Comparison of ENCODE assay signal across 24 cellular contexts in the genomic region with DNA sequence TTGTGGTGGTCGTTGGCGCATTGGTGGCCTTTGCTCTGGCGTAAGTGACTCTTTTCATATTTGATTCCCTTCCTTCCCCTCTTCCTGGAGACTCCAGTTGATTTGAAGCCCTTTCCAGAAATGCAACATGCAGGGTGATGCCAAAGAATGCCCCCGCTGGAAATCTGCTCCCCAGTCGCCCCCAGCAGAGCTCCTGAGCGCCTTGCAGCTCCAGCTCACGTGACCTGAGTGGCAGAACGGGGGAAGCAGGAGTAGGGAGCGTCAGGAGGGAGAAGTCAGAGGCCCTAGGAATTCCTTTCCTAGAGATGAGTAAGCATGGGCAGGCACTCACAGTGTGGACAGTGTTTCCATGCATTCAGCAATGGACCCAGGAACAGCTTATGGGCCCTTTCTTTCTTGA.
"Had no signal": no experiment of that assay in that cellular context is flagged by ENCODE, and none has a peak within 500 bp of the region (broad histone marks: within the 10 kb centered on the region; RNA-seq: fewer than 3 reads in every experiment).

No MANE protein-coding gene starts in this region.

- H3K4me1 Mint-ChIP-seq: activated CD4-positive, alpha-beta T cell treated with anti-CD3 and anti-CD28 coated beads for 36 hours; activated CD4-positive, alpha-beta T cell treated with anti-CD3 and anti-CD28 coated beads, Interleukin-2, amount 10 ng/mL, durations not matched to agents 7 days and 5 days; activated naive CD4-positive, alpha-beta T cell treated with anti-CD3 and anti-CD28 coated beads, Interleukin-2, amount 50 U/mL, for 24 hours; activated naive CD8-positive, alpha-beta T cell treated with anti-CD3 and anti-CD28 coated beads, Interleukin-2, amount 10 ng/mL, durations not matched to agents 7 days and 5 days had no signal

- H3K9me3 Mint-ChIP-seq: activated CD4-positive, alpha-beta T cell treated with anti-CD3 and anti-CD28 coated beads, Interleukin-2, amount 10 ng/mL, durations not matched to agents 7 days and 5 days; activated naive CD4-positive, alpha-beta T cell treated with anti-CD3 and anti-CD28 coated beads, Interleukin-2, amount 50 U/mL, for 24 hours; activated naive CD8-positive, alpha-beta T cell treated with anti-CD3 and anti-CD28 coated beads, Interleukin-2, amount 10 ng/mL, durations not matched to agents 7 days and 5 days; activated T-cell treated with anti-CD3 and anti-CD28 coated beads, Interleukin-2, amount 50 U/mL, for 24 hours; activated T-helper 2 cell treated with anti-CD3 and anti-CD28 coated beads, Interferon-gamma antibody, Interleukin-2, Interleukin-4, amounts not matched to agents 10 μg/mL and 5 μg/mL and 100 μg/mL, durations not matched to agents 14 hours and 24 hours and 36 hours; T-helper 1 cell treated with Interleukin-12 subunit alpha and Interleukin-12 subunit beta and Interleukin-4 antibody, amounts not matched to agents 30 μg/mL and 1 μg/mL, for 36 hours; T-helper 2 cell treated with Interferon-gamma antibody and Interleukin-4, amounts not matched to agents 5 μg/mL and 100 μg/mL, for 36 hours had no signal

- H3K27me3 Mint-ChIP-seq: activated CD4-positive, alpha-beta T cell treated with anti-CD3 and anti-CD28 coated beads, Interleukin-2, amount 10 ng/mL, durations not matched to agents 7 days and 5 days; activated naive CD4-positive, alpha-beta T cell treated with anti-CD3 and anti-CD28 coated beads, Interleukin-2, amount 50 U/mL, for 24 hours; brain had no signal

- H3K4me3 Mint-ChIP-seq: activated CD4-positive, alpha-beta T cell treated with anti-CD3 and anti-CD28 coated beads for 36 hours; activated CD4-positive, alpha-beta T cell treated with anti-CD3 and anti-CD28 coated beads, Interleukin-2, amount 10 ng/mL, durations not matched to agents 7 days and 5 days; activated CD8-positive, alpha-beta T cell treated with anti-CD3 and anti-CD28 coated beads, Interleukin-2, amount 10 ng/mL, durations not matched to agents 7 days and 5 days; activated naive CD4-positive, alpha-beta T cell treated with anti-CD3 and anti-CD28 coated beads, Interleukin-2, amount 50 U/mL, for 24 hours; activated naive CD8-positive, alpha-beta T cell treated with anti-CD3 and anti-CD28 coated beads, Interleukin-2, amount 10 ng/mL, durations not matched to agents 7 days and 5 days; activated T-cell treated with anti-CD3 and anti-CD28 coated beads, Interleukin-2, amount 50 U/mL, for 24 hours; brain; T-helper 1 cell treated with Interleukin-12 subunit alpha and Interleukin-12 subunit beta and Interleukin-4 antibody, amounts not matched to agents 30 μg/mL and 1 μg/mL, for 36 hours; T-helper 2 cell treated with Interferon-gamma antibody and Interleukin-4, amounts not matched to agents 5 μg/mL and 100 μg/mL, for 36 hours had no signal

- DNase-seq: activated CD4-positive, alpha-beta T cell treated with anti-CD3 and anti-CD28 coated beads for 36 hours; activated CD4-positive, alpha-beta T cell treated with anti-CD3 and anti-CD28 coated beads, Interleukin-2, amount 10 ng/mL, durations not matched to agents 7 days and 5 days; activated CD4-positive, alpha-beta T cell treated with anti-CD3 and anti-CD28 coated beads, Interleukin-2, amount 50 U/mL, for 48 hours; activated CD8-positive, alpha-beta T cell treated with anti-CD3 and anti-CD28 coated beads, Interleukin-2, amount 10 ng/mL, durations not matched to agents 7 days and 5 days; activated gamma-delta T cell; activated naive CD4-positive, alpha-beta T cell treated with Interleukin-2 at 50 U/mL for 16 hours; activated naive CD8-positive, alpha-beta T cell treated with anti-CD3 and anti-CD28 coated beads, Interleukin-2, amount 10 ng/mL, durations not matched to agents 7 days and 5 days; activated T-cell treated with anti-CD3 and anti-CD28 coated beads, Interleukin-2, amount 50 U/mL, for 24 hours; amygdala; central memory CD4-positive, alpha-beta T cell; NCI-H187 treated with DMSO at 0.1 percent for 48 hours; NCI-H2081 treated with DMSO at 0.1 percent for 48 hours; NCI-H345; NCI-H524 treated with DMSO at 0.1 percent for 48 hours; SHP77 treated with DMSO at 0.1 percent for 48 hours; SK-N-SH had no signal

- H3K36me3 Mint-ChIP-seq: activated naive CD4-positive, alpha-beta T cell treated with anti-CD3 and anti-CD28 coated beads, Interleukin-2, amount 50 U/mL, for 24 hours; activated naive CD8-positive, alpha-beta T cell treated with anti-CD3 and anti-CD28 coated beads, Interleukin-2, amount 10 ng/mL, durations not matched to agents 7 days and 5 days had no signal

- H3K27ac ChIP-seq: ascending aorta, SJSA1 had no signal

- H3K4me3 ChIP-seq: ascending aorta, SJSA1 had no signal

- ATAC-seq: activated CD4-positive, alpha-beta T cell treated with anti-CD3 and anti-CD28 coated beads for 36 hours; activated CD8-positive, alpha-beta T cell treated with anti-CD3 and anti-CD28 coated beads, Interleukin-2, amount 10 ng/mL, durations not matched to agents 7 days and 5 days; Panc1 had no signal

- H3K27ac Mint-ChIP-seq: activated CD4-positive, alpha-beta T cell treated with anti-CD3 and anti-CD28 coated beads for 36 hours; activated CD4-positive, alpha-beta T cell treated with anti-CD3 and anti-CD28 coated beads, Interleukin-2, amount 10 ng/mL, durations not matched to agents 7 days and 5 days; activated CD8-positive, alpha-beta T cell treated with anti-CD3 and anti-CD28 coated beads, Interleukin-2, amount 10 ng/mL, durations not matched to agents 7 days and 5 days; activated naive CD4-positive, alpha-beta T cell treated with anti-CD3 and anti-CD28 coated beads, Interleukin-2, amount 50 U/mL, for 24 hours; activated naive CD8-positive, alpha-beta T cell treated with anti-CD3 and anti-CD28 coated beads, Interleukin-2, amount 10 ng/mL, durations not matched to agents 7 days and 5 days; activated T-cell treated with anti-CD3 and anti-CD28 coated beads, Interleukin-2, amount 50 U/mL, for 24 hours; activated T-helper 2 cell treated with anti-CD3 and anti-CD28 coated beads, Interferon-gamma antibody, Interleukin-2, Interleukin-4, amounts not matched to agents 10 μg/mL and 5 μg/mL and 100 μg/mL, durations not matched to agents 14 hours and 24 hours and 36 hours; T-helper 1 cell treated with Interleukin-12 subunit alpha and Interleukin-12 subunit beta and Interleukin-4 antibody, amounts not matched to agents 30 μg/mL and 1 μg/mL, for 36 hours; T-helper 2 cell treated with Interferon-gamma antibody and Interleukin-4, amounts not matched to agents 5 μg/mL and 100 μg/mL, for 36 hours had no signal
